ENCODE assay signal across 25 cellular contexts in the genomic region with DNA sequence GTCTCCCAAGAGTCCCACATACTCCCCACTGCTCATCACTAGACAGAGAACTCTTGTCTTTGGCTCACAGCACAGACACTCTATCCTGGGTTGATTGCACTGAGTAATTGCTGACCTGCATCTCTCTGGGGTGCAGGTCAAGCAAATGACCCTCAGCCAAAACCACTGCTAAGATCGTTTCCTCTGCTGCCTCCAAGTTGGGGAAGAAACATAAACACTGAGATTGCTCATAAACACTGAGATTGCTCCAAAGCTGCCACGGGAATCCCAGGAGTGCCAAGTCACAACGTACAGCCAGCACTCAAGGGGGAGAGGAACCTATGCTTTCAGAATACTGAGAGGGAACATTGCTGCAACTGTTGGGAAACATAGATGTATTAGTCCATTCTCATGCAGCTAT.
"Had no signal": no experiment of that assay in that cellular context is flagged by ENCODE, and none has a peak within 500 bp of the region (broad histone marks: within the 10 kb centered on the region; RNA-seq: fewer than 3 reads in every experiment).

No MANE protein-coding gene starts in this region.

- ATAC-seq: mucosa of descending colon; naive thymus-derived CD4-positive, alpha-beta T cell; natural killer cell treated with Interleukin-12 subunit alpha and Interleukin-12 subunit beta and Interleukin-15 and Interleukin-18, amount 100 ng/mL, for 72 hours; pancreas; right cardiac atrium; sciatic nerve; stimulated activated effector memory CD8-positive, alpha-beta T cell treated with anti-CD3 and anti-CD28 coated beads, Interleukin-12 subunit alpha, Interleukin-12 subunit beta, amount 100 ng/mL, for 72 hours; upper lobe of right lung had no signal

- H3K27me3 ChIP-seq: pancreas, spleen, suprapubic skin, tibial artery, upper lobe of right lung had no signal

- H3K4me3 ChIP-seq: left ventricle myocardium inferior, lung, mucosa of descending colon, pancreas, prostate gland, spleen, suprapubic skin, thoracic aorta, tibial artery, upper lobe of right lung had no signal

- H3K36me3 ChIP-seq: left ventricle myocardium inferior, pancreas, prostate gland, spleen, suprapubic skin, thoracic aorta, tibial artery, upper lobe of right lung had no signal

- H3K9me3 ChIP-seq: mucosa of descending colon, pancreas, prostate gland, thoracic aorta, tibial artery, upper lobe of right lung had no signal

- H3K27ac ChIP-seq: left ventricle myocardium inferior, pancreas, prostate gland, spleen, suprapubic skin, thoracic aorta, tibial artery, upper lobe of right lung had no signal

- DNase-seq: hypothalamus; immature natural killer cell; kidney; left ventricle myocardium inferior; midbrain; mucosa of descending colon; naive thymus-derived CD4-positive, alpha-beta T cell; nucleus accumbens; pancreas; retina; right cardiac atrium; small intestine; spleen; stimulated activated CD4-positive, alpha-beta T cell treated with anti-CD3 and anti-CD28 coated beads, Interleukin-4, amount 100 ng/mL, for 24 hours; stimulated activated naive CD4-positive, alpha-beta T cell; tibial artery; trophoblast cell; upper lobe of right lung had no signal

- H3K4me1 ChIP-seq: left ventricle myocardium inferior, pancreas, prostate gland, spleen, suprapubic skin, tibial artery, upper lobe of right lung had no signal
